Comparison of ENCODE assay signal across 2 cellular contexts in the genomic region with DNA sequence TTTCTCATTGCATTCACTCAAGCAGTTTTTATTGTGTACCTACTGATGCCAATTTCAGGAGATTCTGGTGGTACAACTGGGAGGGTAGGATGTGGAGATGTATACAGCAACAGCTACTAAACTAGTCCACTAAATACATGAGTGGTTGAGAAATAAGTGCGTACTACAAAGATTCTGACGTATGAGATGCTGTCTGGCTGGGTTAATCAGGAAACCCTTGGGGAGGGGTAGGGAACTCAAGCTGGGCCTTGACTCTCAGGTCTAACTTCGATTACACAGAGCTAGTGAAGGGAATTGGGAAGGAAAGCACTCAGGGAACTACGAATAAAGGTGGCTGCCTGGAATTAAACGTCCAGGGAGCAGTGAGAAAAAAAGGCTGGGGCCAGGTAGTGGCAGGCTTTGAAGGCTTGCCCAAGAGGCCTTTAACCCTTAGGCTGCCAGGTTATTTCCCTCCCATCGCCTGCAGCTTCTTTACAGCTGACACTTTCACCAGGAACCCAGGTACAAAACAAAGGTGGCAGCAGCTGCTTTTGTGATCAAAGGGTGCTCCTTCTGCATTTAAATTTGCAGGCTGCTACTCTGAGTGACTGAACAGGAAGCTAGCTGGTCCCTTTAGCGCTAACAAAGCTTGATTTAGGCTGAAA.
TF ChIP-seq lines count a peak whose summit lies in the region.

No MANE protein-coding gene starts in this region.

TF ChIP-seq in K562, 482 proteins besides CTCF, POLR2A, EP300 and RAD21:
- TF ChIP-seq ZSCAN32 (CRISPR knock-in tag; IDR thresholded peaks at IDR 0.05) (no peak), RCOR1 (IDR thresholded peaks at IDR 0.05; ENCODE audit: borderline replicate concordance in 1 of 2, low read depth in 2 of 2, low read length in 2 of 2) (no peak), ZNF41 (CRISPR knock-in tag; conservative IDR thresholded peaks at IDR 0.05) (no peak), C11orf30 (IDR thresholded peaks at IDR 0.05; ENCODE audit: low read depth) (no peak), JUND (IDR thresholded peaks at IDR 0.05; ENCODE audit: borderline replicate concordance, low read depth, low read length) (no peak), JUND (tag; IDR thresholded peaks at IDR 0.05; ENCODE audit: borderline replicate concordance, low read depth, low read length) (no peak), ZFP30 (CRISPR knock-in tag; IDR thresholded peaks at IDR 0.05; ENCODE audit: borderline replicate concordance) (no peak), MED1 (CRISPR knock-in tag; IDR thresholded peaks at IDR 0.05; ENCODE audit: borderline replicate concordance) (no peak), HDAC2 (IDR thresholded peaks at IDR 0.05) (no peak), NFIX (CRISPR knock-in tag; IDR thresholded peaks at IDR 0.05; ENCODE audit: low read depth) (no peak), ZNF586 (CRISPR knock-in tag; conservative IDR thresholded peaks at IDR 0.05) (no peak), TEAD2 (tag; IDR thresholded peaks at IDR 0.05) (no peak), WHSC1 (IDR thresholded peaks at IDR 0.05; ENCODE audit: low read length) (no peak), ZNF232 (CRISPR knock-in tag; IDR thresholded peaks at IDR 0.05) (no peak), TGIF2 (CRISPR knock-in tag; IDR thresholded peaks at IDR 0.05) (no peak), STAG1 (CRISPR knock-in tag; IDR thresholded peaks at IDR 0.05; ENCODE audit: borderline replicate concordance) (no peak), CEBPG (CRISPR knock-in tag; IDR thresholded peaks at IDR 0.05) (no peak), CEBPG (tag; conservative IDR thresholded peaks at IDR 0.05 in 1 of 2, IDR thresholded peaks at IDR 0.05 in 1 of 2) (no peak)
- TF ChIP-seq, protein P1, sequence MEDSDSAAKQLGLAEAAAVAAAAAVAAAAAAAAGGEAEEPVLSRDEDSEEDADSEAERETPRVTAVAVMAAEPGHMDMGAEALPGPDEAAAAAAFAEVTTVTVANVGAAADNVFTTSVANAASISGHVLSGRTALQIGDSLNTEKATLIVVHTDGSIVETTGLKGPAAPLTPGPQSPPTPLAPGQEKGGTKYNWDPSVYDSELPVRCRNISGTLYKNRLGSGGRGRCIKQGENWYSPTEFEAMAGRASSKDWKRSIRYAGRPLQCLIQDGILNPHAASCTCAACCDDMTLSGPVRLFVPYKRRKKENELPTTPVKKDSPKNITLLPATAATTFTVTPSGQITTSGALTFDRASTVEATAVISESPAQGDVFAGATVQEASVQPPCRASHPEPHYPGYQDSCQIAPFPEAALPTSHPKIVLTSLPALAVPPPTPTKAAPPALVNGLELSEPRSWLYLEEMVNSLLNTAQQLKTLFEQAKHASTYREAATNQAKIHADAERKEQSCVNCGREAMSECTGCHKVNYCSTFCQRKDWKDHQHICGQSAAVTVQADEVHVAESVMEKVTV (CRISPR knock-in tag; IDR thresholded peaks at IDR 0.05): no peak
- TF ChIP-seq, protein P2, sequence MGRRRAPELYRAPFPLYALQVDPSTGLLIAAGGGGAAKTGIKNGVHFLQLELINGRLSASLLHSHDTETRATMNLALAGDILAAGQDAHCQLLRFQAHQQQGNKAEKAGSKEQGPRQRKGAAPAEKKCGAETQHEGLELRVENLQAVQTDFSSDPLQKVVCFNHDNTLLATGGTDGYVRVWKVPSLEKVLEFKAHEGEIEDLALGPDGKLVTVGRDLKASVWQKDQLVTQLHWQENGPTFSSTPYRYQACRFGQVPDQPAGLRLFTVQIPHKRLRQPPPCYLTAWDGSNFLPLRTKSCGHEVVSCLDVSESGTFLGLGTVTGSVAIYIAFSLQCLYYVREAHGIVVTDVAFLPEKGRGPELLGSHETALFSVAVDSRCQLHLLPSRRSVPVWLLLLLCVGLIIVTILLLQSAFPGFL (CRISPR knock-in tag; IDR thresholded peaks at IDR 0.05): no peak
- TF ChIP-seq, protein P3, sequence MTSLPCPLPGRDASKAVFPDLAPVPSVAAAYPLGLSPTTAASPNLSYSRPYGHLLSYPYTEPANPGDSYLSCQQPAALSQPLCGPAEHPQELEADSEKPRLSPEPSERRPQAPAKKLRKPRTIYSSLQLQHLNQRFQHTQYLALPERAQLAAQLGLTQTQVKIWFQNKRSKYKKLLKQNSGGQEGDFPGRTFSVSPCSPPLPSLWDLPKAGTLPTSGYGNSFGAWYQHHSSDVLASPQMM (CRISPR knock-in tag; IDR thresholded peaks at IDR 0.05): no peak
- TF ChIP-seq, protein P4, sequence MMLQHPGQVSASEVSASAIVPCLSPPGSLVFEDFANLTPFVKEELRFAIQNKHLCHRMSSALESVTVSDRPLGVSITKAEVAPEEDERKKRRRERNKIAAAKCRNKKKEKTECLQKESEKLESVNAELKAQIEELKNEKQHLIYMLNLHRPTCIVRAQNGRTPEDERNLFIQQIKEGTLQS (IDR thresholded peaks at IDR 0.05): no peak
- TF ChIP-seq, protein P4 (CRISPR knock-in tag; conservative IDR thresholded peaks at IDR 0.05): no peak

TF ChIP-seq in neural cell, 6 proteins besides CTCF, POLR2A, EP300 and RAD21:
- TF ChIP-seq EZH2 (IDR thresholded peaks at IDR 0.05; ENCODE audit: borderline replicate concordance, insufficient read depth, low read length, poor library complexity, severe bottlenecking): no peak
- TF ChIP-seq MXI1 (conservative IDR thresholded peaks at IDR 0.05; ENCODE audit: poor library complexity, severe bottlenecking): no peak
- no peak for TF ChIP-seq TAF1 (IDR thresholded peaks at IDR 0.05; ENCODE audit: low read depth)
- no peak for TF ChIP-seq POLR2AphosphoS5 (IDR thresholded peaks at IDR 0.05)
- TF ChIP-seq, protein P5, sequence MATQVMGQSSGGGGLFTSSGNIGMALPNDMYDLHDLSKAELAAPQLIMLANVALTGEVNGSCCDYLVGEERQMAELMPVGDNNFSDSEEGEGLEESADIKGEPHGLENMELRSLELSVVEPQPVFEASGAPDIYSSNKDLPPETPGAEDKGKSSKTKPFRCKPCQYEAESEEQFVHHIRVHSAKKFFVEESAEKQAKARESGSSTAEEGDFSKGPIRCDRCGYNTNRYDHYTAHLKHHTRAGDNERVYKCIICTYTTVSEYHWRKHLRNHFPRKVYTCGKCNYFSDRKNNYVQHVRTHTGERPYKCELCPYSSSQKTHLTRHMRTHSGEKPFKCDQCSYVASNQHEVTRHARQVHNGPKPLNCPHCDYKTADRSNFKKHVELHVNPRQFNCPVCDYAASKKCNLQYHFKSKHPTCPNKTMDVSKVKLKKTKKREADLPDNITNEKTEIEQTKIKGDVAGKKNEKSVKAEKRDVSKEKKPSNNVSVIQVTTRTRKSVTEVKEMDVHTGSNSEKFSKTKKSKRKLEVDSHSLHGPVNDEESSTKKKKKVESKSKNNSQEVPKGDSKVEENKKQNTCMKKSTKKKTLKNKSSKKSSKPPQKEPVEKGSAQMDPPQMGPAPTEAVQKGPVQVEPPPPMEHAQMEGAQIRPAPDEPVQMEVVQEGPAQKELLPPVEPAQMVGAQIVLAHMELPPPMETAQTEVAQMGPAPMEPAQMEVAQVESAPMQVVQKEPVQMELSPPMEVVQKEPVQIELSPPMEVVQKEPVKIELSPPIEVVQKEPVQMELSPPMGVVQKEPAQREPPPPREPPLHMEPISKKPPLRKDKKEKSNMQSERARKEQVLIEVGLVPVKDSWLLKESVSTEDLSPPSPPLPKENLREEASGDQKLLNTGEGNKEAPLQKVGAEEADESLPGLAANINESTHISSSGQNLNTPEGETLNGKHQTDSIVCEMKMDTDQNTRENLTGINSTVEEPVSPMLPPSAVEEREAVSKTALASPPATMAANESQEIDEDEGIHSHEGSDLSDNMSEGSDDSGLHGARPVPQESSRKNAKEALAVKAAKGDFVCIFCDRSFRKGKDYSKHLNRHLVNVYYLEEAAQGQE (IDR thresholded peaks at IDR 0.05; ENCODE audit: borderline replicate concordance): no peak
